24 cellular contexts compared by ENCODE assay signal in genomic region chr2:98881153-98881650, GRCh38.
"Had no signal": no experiment of that assay in that cellular context is flagged by ENCODE, and none has a peak within 500 bp of the region (broad histone marks: within the 10 kb centered on the region; RNA-seq: fewer than 3 reads in every experiment).

No MANE protein-coding gene starts in this region.

- H3K36me3 ChIP-seq: cardiac muscle cell, gastrocnemius medialis, heart left ventricle, neural progenitor cell, ovary, right lobe of liver, tibial nerve, vagina had no signal

- H3K4me1 ChIP-seq: gastrocnemius medialis, heart left ventricle, neural progenitor cell, psoas muscle, right lobe of liver, tibial nerve, vagina had no signal

- H3K4me3 Mint-ChIP-seq: activated CD8-positive, alpha-beta memory T cell treated with anti-CD3 and anti-CD28 coated beads, Interleukin-2, amount 10 ng/mL, durations not matched to agents 7 days and 5 days; activated naive CD8-positive, alpha-beta T cell treated with anti-CD3 and anti-CD28 coated beads for 36 hours; activated T-helper 17 cell treated with anti-CD3 and anti-CD28 coated beads, Interleukin-2, amount 50 U/mL, for 72 hours; naive thymus-derived CD4-positive, alpha-beta T cell; neural progenitor cell; stimulated activated memory B cell treated with anti-CD40 and anti-IgM and Interleukin-4, amounts not matched to agents 10 μg/mL and 1 μg/mL and 100 μg/mL, for 72 hours had no signal

- H3K27ac ChIP-seq: cardiac muscle cell, gastrocnemius medialis, heart left ventricle, neural progenitor cell, ovary, psoas muscle, right lobe of liver, tibial nerve, vagina had no signal

- H3K27me3 ChIP-seq: cardiac muscle cell, gastrocnemius medialis, neural progenitor cell, ovary, right lobe of liver, tibial nerve, vagina had no signal

- H3K27me3 Mint-ChIP-seq: activated naive CD8-positive, alpha-beta T cell treated with anti-CD3 and anti-CD28 coated beads for 36 hours; activated T-helper 17 cell treated with anti-CD3 and anti-CD28 coated beads, Interleukin-2, amount 50 U/mL, for 72 hours had no signal

- DNase-seq: activated CD4-positive, alpha-beta T cell treated with anti-CD3 and anti-CD28 coated beads, Interleukin-2, amount 50 U/mL, for 48 hours; activated naive CD4-positive, alpha-beta T cell; activated naive CD8-positive, alpha-beta T cell treated with anti-CD3 and anti-CD28 coated beads for 36 hours; activated T-cell treated with anti-CD3 and anti-CD28 coated beads, Interleukin-2, amount 50 U/mL, for 1 hour; amniotic stem cell; dermis blood vessel endothelial cell; effector memory CD4-positive, alpha-beta T cell; gastrocnemius medialis; heart left ventricle; kidney glomerular epithelial cell; left ventricle myocardium superior; mesenchymal stem cell; naive thymus-derived CD4-positive, alpha-beta T cell; ovary; psoas muscle; right lobe of liver; stimulated activated CD4-positive, alpha-beta T cell treated with anti-CD3 and anti-CD28 coated beads, Interleukin-4, amount 100 ng/mL, for 24 hours had no signal

- H3K27ac Mint-ChIP-seq: activated CD8-positive, alpha-beta memory T cell treated with anti-CD3 and anti-CD28 coated beads, Interleukin-2, amount 10 ng/mL, durations not matched to agents 7 days and 5 days; activated naive CD8-positive, alpha-beta T cell treated with anti-CD3 and anti-CD28 coated beads for 36 hours; activated T-helper 17 cell treated with anti-CD3 and anti-CD28 coated beads, Interleukin-2, amount 50 U/mL, for 72 hours; naive thymus-derived CD4-positive, alpha-beta T cell; neural progenitor cell; stimulated activated memory B cell treated with anti-CD40 and anti-IgM and Interleukin-4, amounts not matched to agents 10 μg/mL and 1 μg/mL and 100 μg/mL, for 72 hours had no signal

- H3K4me3 ChIP-seq: cardiac muscle cell, gastrocnemius medialis, heart left ventricle, neural progenitor cell, ovary, psoas muscle, right lobe of liver, tibial nerve, vagina had no signal

- H3K4me1 Mint-ChIP-seq: activated naive CD8-positive, alpha-beta T cell treated with anti-CD3 and anti-CD28 coated beads for 36 hours; activated T-helper 17 cell treated with anti-CD3 and anti-CD28 coated beads, Interleukin-2, amount 50 U/mL, for 72 hours; stimulated activated memory B cell treated with anti-CD40 and anti-IgM and Interleukin-4, amounts not matched to agents 10 μg/mL and 1 μg/mL and 100 μg/mL, for 72 hours had no signal

- H3K9me3 ChIP-seq: right lobe of liver, vagina had no signal

- H3K36me3 Mint-ChIP-seq: activated naive CD8-positive, alpha-beta T cell treated with anti-CD3 and anti-CD28 coated beads for 36 hours; neural progenitor cell had no signal
